In the genomic region with DNA sequence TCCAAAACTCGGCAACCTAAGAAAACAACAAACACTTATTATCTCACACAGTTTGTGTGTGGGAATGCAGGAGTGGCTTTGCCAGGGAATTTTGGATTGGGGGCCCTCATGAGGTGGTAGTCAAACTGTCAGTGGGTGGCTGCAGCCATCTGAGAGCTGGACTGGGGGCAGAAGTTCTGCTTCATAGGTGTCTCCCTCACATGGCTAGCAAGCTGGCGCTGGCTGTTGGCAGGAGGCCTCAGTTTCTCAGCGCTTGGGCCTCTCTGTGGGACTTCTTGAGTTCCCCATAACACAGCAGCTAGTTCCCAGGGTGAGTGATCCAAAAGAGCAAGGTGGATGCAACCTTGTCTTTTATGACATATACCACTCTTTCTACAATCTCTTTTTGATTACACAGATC, we compare ENCODE assay signal across 24 cellular contexts. TPM values are rescaled to one million over a fixed set of nuclear protein-coding genes. Genes with fewer than 3 reads are reported as not detected.
"Had no signal": no experiment of that assay in that cellular context is flagged by ENCODE, and none has a peak within 500 bp of the region (broad histone marks: within the 10 kb centered on the region; RNA-seq: fewer than 3 reads in every experiment).

No MANE protein-coding gene starts in this region.

- H3K27ac ChIP-seq: coronary artery, gastroesophageal sphincter, neural progenitor cell, pancreas, right lobe of liver, spleen, tibial artery, upper lobe of right lung, vagina had no signal

- H3K9me3 Mint-ChIP-seq: mesothelial cell of epicardium; natural killer cell; neural progenitor cell; stimulated activated memory B cell treated with anti-CD40 and anti-IgM and Interleukin-4, amounts not matched to agents 10 μg/mL and 1 μg/mL and 100 μg/mL, for 72 hours; stimulated activated naive CD8-positive, alpha-beta T cell treated with anti-CD3 and anti-CD28 coated beads, Interleukin-15, Interleukin-2, amounts not matched to agents 100 ng/mL and 50 ng/mL, for 24 hours had no signal

- H3K4me3 ChIP-seq: coronary artery, gastroesophageal sphincter, neural progenitor cell, pancreas, right lobe of liver, spleen, tibial artery, upper lobe of right lung, vagina had no signal

- H3K27me3 ChIP-seq: gastroesophageal sphincter, neural progenitor cell, pancreas, right lobe of liver, spleen, tibial artery, upper lobe of right lung, vagina had no signal

- H3K4me2 ChIP-seq: neural progenitor cell had no signal

- H3K9me3 ChIP-seq: gastroesophageal sphincter, pancreas, right lobe of liver, spleen, tibial artery, upper lobe of right lung, vagina had no signal

- H3K4me3 Mint-ChIP-seq: mesothelial cell of epicardium; natural killer cell; neural progenitor cell; stimulated activated memory B cell treated with anti-CD40 and anti-IgM and Interleukin-4, amounts not matched to agents 10 μg/mL and 1 μg/mL and 100 μg/mL, for 72 hours; stimulated activated naive CD8-positive, alpha-beta T cell treated with anti-CD3 and anti-CD28 coated beads, Interleukin-15, Interleukin-2, amounts not matched to agents 100 ng/mL and 50 ng/mL, for 24 hours had no signal

- H3K36me3 Mint-ChIP-seq: mesothelial cell of epicardium; natural killer cell; neural progenitor cell; stimulated activated memory B cell treated with anti-CD40 and anti-IgM and Interleukin-4, amounts not matched to agents 10 μg/mL and 1 μg/mL and 100 μg/mL, for 72 hours had no signal

- H3K36me3 ChIP-seq: gastroesophageal sphincter, neural progenitor cell, pancreas, right lobe of liver, spleen, tibial artery, upper lobe of right lung, vagina had no signal

- H3K4me1 ChIP-seq: gastroesophageal sphincter, right lobe of liver, tibial artery, upper lobe of right lung had no signal

- FAIRE-seq: islet of Langerhans, pancreas had no signal

- H3K4me1 Mint-ChIP-seq: natural killer cell; stimulated activated memory B cell treated with anti-CD40 and anti-IgM and Interleukin-4, amounts not matched to agents 10 μg/mL and 1 μg/mL and 100 μg/mL, for 72 hours had no signal

- H3K27ac Mint-ChIP-seq: mesothelial cell of epicardium; natural killer cell; neural progenitor cell; progenitor cell of endocrine pancreas; stimulated activated memory B cell treated with anti-CD40 and anti-IgM and Interleukin-4, amounts not matched to agents 10 μg/mL and 1 μg/mL and 100 μg/mL, for 72 hours; stimulated activated naive CD8-positive, alpha-beta T cell treated with anti-CD3 and anti-CD28 coated beads, Interleukin-15, Interleukin-2, amounts not matched to agents 100 ng/mL and 50 ng/mL, for 24 hours had no signal

- ATAC-seq: esophagus mucosa; gastroesophageal sphincter; natural killer cell; pancreas; right lobe of liver; stimulated activated memory B cell treated with anti-CD40 and anti-IgM and Interleukin-4, amounts not matched to agents 10 μg/mL and 1 μg/mL and 100 μg/mL, for 72 hours; upper lobe of right lung had no signal

- H2AFZ ChIP-seq: neural progenitor cell had no signal

- DNase-seq: effector CD4-positive, alpha-beta T cell; glutamatergic neuron; kidney glomerular epithelial cell; natural killer cell; occipital lobe; pancreas; right lobe of liver; spleen; stimulated activated CD4-positive, alpha-beta T cell treated with anti-CD3 and anti-CD28 coated beads, Interleukin-15, amount 100 ng/mL, for 24 hours; stimulated activated CD4-positive, alpha-beta T cell treated with anti-CD3 and anti-CD28 coated beads, Interleukin-1b, Interleukin-23, amount 100 ng/mL, for 48 hours; stimulated activated CD4-positive, alpha-beta T cell treated with anti-CD3 and anti-CD28 coated beads, Interleukin-4, amount 100 ng/mL, for 24 hours; tibial artery; upper lobe of right lung had no signal

- H3K9ac ChIP-seq: neural progenitor cell had no signal

RNA-seq across cellular contexts. Expression of a gene that starts 26.0 kb away (rescaled TPM):
- total RNA-seq: dermis microvascular lymphatic vessel endothelial cell, natural killer cell had no signal
